35 cellular contexts compared by ENCODE assay signal in genomic region chr16:24847358-24847664, GRCh38. TPM values are rescaled to one million over a fixed set of nuclear protein-coding genes. Genes with fewer than 3 reads are reported as not detected.
"Had no signal": no experiment of that assay in that cellular context is flagged by ENCODE, and none has a peak within 500 bp of the region (broad histone marks: within the 10 kb centered on the region; RNA-seq: fewer than 3 reads in every experiment).

No MANE protein-coding gene starts in this region.

- H3K9me3 ChIP-seq: adrenal gland, MG63, SJSA1, SK-N-SH had no signal

- H3K27ac ChIP-seq: adrenal gland, SJSA1 had no signal

- H3K36me3 ChIP-seq: adrenal gland, MG63, SJSA1 had no signal

- H3K4me1 ChIP-seq: adrenal gland had no signal

- H3K4me1 Mint-ChIP-seq: brain, WTC11 had no signal

- H3K27ac Mint-ChIP-seq: activated CD4-positive, alpha-beta T cell treated with anti-CD3 and anti-CD28 coated beads for 36 hours; activated CD4-positive, alpha-beta T cell treated with anti-CD3 and anti-CD28 coated beads, Interleukin-2, amount 10 ng/mL, durations not matched to agents 7 days and 5 days; activated CD8-positive, alpha-beta memory T cell treated with anti-CD3 and anti-CD28 coated beads, Interleukin-2, amount 10 ng/mL, durations not matched to agents 7 days and 5 days; activated naive CD4-positive, alpha-beta T cell treated with anti-CD3 and anti-CD28 coated beads for 36 hours; activated naive CD4-positive, alpha-beta T cell treated with anti-CD3 and anti-CD28 coated beads, Interleukin-2, amount 50 U/mL, for 72 hours; activated T-cell treated with anti-CD3 and anti-CD28 coated beads, Interleukin-2, amount 50 U/mL, for 72 hours; activated T-helper 2 cell treated with anti-CD3 and anti-CD28 coated beads, Interferon-gamma antibody, Interleukin-2, Interleukin-4, amounts not matched to agents 10 μg/mL and 5 μg/mL and 100 μg/mL, durations not matched to agents 14 hours and 24 hours and 36 hours; brain; T-helper 1 cell treated with Interleukin-12 subunit alpha and Interleukin-12 subunit beta and Interleukin-4 antibody, amounts not matched to agents 30 μg/mL and 1 μg/mL, for 36 hours; T-helper 2 cell treated with Interferon-gamma antibody and Interleukin-4, amounts not matched to agents 5 μg/mL and 100 μg/mL, for 36 hours; WTC11 had no signal

- H3K36me3 Mint-ChIP-seq: activated CD8-positive, alpha-beta memory T cell treated with anti-CD3 and anti-CD28 coated beads, Interleukin-2, amount 10 ng/mL, durations not matched to agents 7 days and 5 days; activated naive CD4-positive, alpha-beta T cell treated with anti-CD3 and anti-CD28 coated beads, Interleukin-2, amount 50 U/mL, for 72 hours; brain; WTC11 had no signal

- H3K27me3 ChIP-seq: adrenal gland, MG63, SJSA1 had no signal

- H3K9me3 Mint-ChIP-seq: activated CD4-positive, alpha-beta T cell treated with anti-CD3 and anti-CD28 coated beads, Interleukin-2, amount 10 ng/mL, durations not matched to agents 7 days and 5 days; activated naive CD4-positive, alpha-beta T cell treated with anti-CD3 and anti-CD28 coated beads for 36 hours; activated naive CD4-positive, alpha-beta T cell treated with anti-CD3 and anti-CD28 coated beads, Interleukin-2, amount 50 U/mL, for 72 hours; activated T-cell treated with anti-CD3 and anti-CD28 coated beads, Interleukin-2, amount 50 U/mL, for 72 hours; activated T-helper 2 cell treated with anti-CD3 and anti-CD28 coated beads, Interferon-gamma antibody, Interleukin-2, Interleukin-4, amounts not matched to agents 10 μg/mL and 5 μg/mL and 100 μg/mL, durations not matched to agents 14 hours and 24 hours and 36 hours; T-helper 1 cell treated with Interleukin-12 subunit alpha and Interleukin-12 subunit beta and Interleukin-4 antibody, amounts not matched to agents 30 μg/mL and 1 μg/mL, for 36 hours; T-helper 2 cell treated with Interferon-gamma antibody and Interleukin-4, amounts not matched to agents 5 μg/mL and 100 μg/mL, for 36 hours; WTC11 had no signal

- H3K27me3 Mint-ChIP-seq: activated CD4-positive, alpha-beta T cell treated with anti-CD3 and anti-CD28 coated beads for 36 hours had no signal

- ATAC-seq: activated CD4-positive, alpha-beta T cell treated with anti-CD3 and anti-CD28 coated beads for 36 hours; activated CD4-positive, CD25-positive, alpha-beta regulatory T cell treated with anti-CD3 and anti-CD28 coated beads, Interleukin-2, amount 50 U/mL, for 24 hours; activated CD8-positive, alpha-beta memory T cell treated with anti-CD3 and anti-CD28 coated beads, Interleukin-2, amount 10 ng/mL, durations not matched to agents 7 days and 5 days; activated naive CD4-positive, alpha-beta T cell treated with anti-CD3 and anti-CD28 coated beads, Interleukin-2, amount 50 U/mL, for 72 hours; activated T-cell treated with anti-CD3 and anti-CD28 coated beads, Interleukin-2, amount 50 U/mL, for 72 hours; WTC11 had no signal

- H3K4me3 Mint-ChIP-seq: activated CD4-positive, alpha-beta T cell treated with anti-CD3 and anti-CD28 coated beads for 36 hours; activated CD4-positive, alpha-beta T cell treated with anti-CD3 and anti-CD28 coated beads, Interleukin-2, amount 10 ng/mL, durations not matched to agents 7 days and 5 days; activated CD8-positive, alpha-beta memory T cell treated with anti-CD3 and anti-CD28 coated beads, Interleukin-2, amount 10 ng/mL, durations not matched to agents 7 days and 5 days; activated naive CD4-positive, alpha-beta T cell treated with anti-CD3 and anti-CD28 coated beads for 36 hours; activated T-cell treated with anti-CD3 and anti-CD28 coated beads, Interleukin-2, amount 50 U/mL, for 72 hours; brain; T-helper 1 cell treated with Interleukin-12 subunit alpha and Interleukin-12 subunit beta and Interleukin-4 antibody, amounts not matched to agents 30 μg/mL and 1 μg/mL, for 36 hours; T-helper 2 cell treated with Interferon-gamma antibody and Interleukin-4, amounts not matched to agents 5 μg/mL and 100 μg/mL, for 36 hours; WTC11 had no signal

- DNase-seq: activated CD4-positive, alpha-beta T cell treated with anti-CD3 and anti-CD28 coated beads for 36 hours; activated CD4-positive, alpha-beta T cell treated with anti-CD3 and anti-CD28 coated beads, Interleukin-2, amount 10 ng/mL, durations not matched to agents 7 days and 5 days; activated CD4-positive, alpha-beta T cell treated with anti-CD3 and anti-CD28 coated beads, Interleukin-2, amount 50 U/mL, for 48 hours; activated CD8-positive, alpha-beta memory T cell treated with anti-CD3 and anti-CD28 coated beads for 24 hours; activated CD8-positive, alpha-beta memory T cell treated with anti-CD3 and anti-CD28 coated beads, Interleukin-2, amount 10 ng/mL, durations not matched to agents 7 days and 5 days; activated CD8-positive, alpha-beta memory T cell treated with anti-CD3 and anti-CD28 coated beads, Interleukin-2, amount 50 U/mL, for 48 hours; activated gamma-delta T cell; activated naive CD4-positive, alpha-beta T cell treated with anti-CD3 and anti-CD28 coated beads for 36 hours; activated T-cell treated with anti-CD3 and anti-CD28 coated beads, Interleukin-2, amount 50 U/mL, for 72 hours; adrenal gland; anterior cingulate cortex; central memory CD4-positive, alpha-beta T cell; Kasumi-1; KG1; MG63; NCI-H1048; NCI-H1105 treated with DMSO at 0.1 percent for 48 hours; NCI-H1436; NCI-H1694; NCI-H1930; NCI-H345; NCI-H524 treated with DMSO at 0.1 percent for 48 hours; RPMI8226; SHP77 treated with DMSO at 0.1 percent for 48 hours; SK-N-SH had no signal

- H3K4me3 ChIP-seq: adrenal gland, MG63, SJSA1 had no signal

RNA-seq across cellular contexts. Expression of gene SLC5A11, which starts 1.5 kb away (rescaled TPM):
- total RNA-seq: activated CD4-positive, alpha-beta T cell treated with anti-CD3 and anti-CD28 coated beads for 36 hours; activated CD4-positive, alpha-beta T cell treated with anti-CD3 and anti-CD28 coated beads, Interleukin-2, amount 10 ng/mL, durations not matched to agents 7 days and 5 days; activated CD8-positive, alpha-beta memory T cell treated with anti-CD3 and anti-CD28 coated beads, Interleukin-2, amount 10 ng/mL, durations not matched to agents 7 days and 5 days; activated naive CD4-positive, alpha-beta T cell treated with anti-CD3 and anti-CD28 coated beads for 36 hours; activated naive CD4-positive, alpha-beta T cell treated with anti-CD3 and anti-CD28 coated beads, Interleukin-2, amount 50 U/mL, for 72 hours; activated T-helper 2 cell treated with anti-CD3 and anti-CD28 coated beads, Interferon-gamma antibody, Interleukin-2, Interleukin-4, amounts not matched to agents 10 μg/mL and 5 μg/mL and 100 μg/mL, durations not matched to agents 14 hours and 24 hours and 36 hours; bronchial epithelial cell; NCI-H460; WTC11 had no signal
